ENCODE assay signal across 8 cellular contexts in the genomic region with DNA sequence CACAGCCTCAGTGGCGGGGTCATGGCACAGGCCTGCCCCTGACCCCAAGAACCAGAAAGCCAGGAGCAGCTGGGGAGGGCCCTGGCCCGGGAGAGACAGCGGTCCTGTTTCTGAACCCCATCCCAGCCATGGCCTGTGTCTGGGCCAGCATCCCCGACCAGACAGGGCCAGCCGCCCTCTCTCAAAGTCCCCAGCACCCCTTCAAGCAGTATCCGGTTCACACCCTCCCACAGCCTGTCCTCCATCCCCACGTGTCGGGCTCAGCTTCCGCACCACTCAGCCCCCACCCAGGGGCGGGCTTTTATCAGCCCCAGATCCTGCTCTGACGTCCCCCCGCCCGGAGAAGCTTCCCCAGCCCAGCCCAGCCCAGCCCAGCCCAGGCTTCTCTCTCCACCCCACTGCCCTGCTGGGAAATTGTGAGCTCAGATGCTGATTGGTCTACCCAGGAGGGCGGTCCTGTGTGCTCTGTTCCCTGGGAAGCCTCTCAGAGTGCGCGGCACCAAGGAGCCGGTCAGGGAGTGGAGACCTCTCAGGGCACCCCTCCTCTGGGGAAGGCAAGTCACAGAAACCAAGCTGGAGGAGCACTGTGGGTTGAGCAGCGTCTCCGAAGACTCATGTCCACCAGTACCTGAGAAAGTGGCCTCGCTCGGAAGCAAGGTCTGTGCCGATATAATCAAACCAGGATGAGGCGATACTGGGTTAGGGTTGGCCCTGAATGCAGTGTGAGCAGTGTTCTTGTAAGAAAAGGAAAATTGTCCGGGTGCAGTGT.
A peak's percentile ranks its signal among the peaks of the same experiment; 100 is the strongest.
DNase-seq lines count a peak whose midpoint lies in the region; TF ChIP-seq lines count a peak whose summit lies in the region.

No MANE protein-coding gene starts in this region.

- DNase-seq in LoVo (ENCODE audit: low spot score) (peak; percentile 84), cardiac fibroblast (ENCODE audit: low read depth in 2 of 2) (peak; percentile 91 to 94), inferior parietal cortex (ENCODE audit: extremely low spot score) (peak; percentile 76), NAMALWA (ENCODE audit: low spot score) (no peak), NCI-H1930 (lab: John Stamatoyannopoulos, UW) (no peak)
- DNase-seq in activated CD4-positive, CD25-positive, alpha-beta regulatory T cell treated with anti-CD3 and anti-CD28 coated beads, Interleukin-2, amount 50 U/mL, for 16 hours (ENCODE audit: low read depth, low spot score), result peak; percentile 65
- DNase-seq in stimulated activated CD4-positive, alpha-beta T cell treated with anti-CD3 and anti-CD28 coated beads, Interleukin-12 subunit alpha, Interleukin-12 subunit beta, amount 100 ng/mL, for 24 hours (ENCODE audit: low read depth in 2 of 2), result peak; percentile 73 to 85

- H3K4me3 ChIP-seq in cardiac fibroblast (replicated peaks in 1 of 2; ENCODE audit: low read depth in 2 of 2, low read length in 2 of 2), result peak overlapping the region; percentile 44 to 60

- peak; percentile 5 for TF ChIP-seq CTCF in cardiac fibroblast (IDR thresholded peaks at IDR 0.05; ENCODE audit: low read depth, low read length)

- peak; percentile 31 for TF ChIP-seq POLR2A in GM18526 (IDR thresholded peaks at IDR 0.05; ENCODE audit: extremely low read depth, insufficient read length)

Comparison
In these comparisons a context has a peak if more than half of its experiments do, and no peak if none do; other contexts are left out.
1. DNase-seq: peak in LoVo (single experiment), activated CD4-positive, CD25-positive, alpha-beta regulatory T cell treated with anti-CD3 and anti-CD28 coated beads, Interleukin-2, amount 50 U/mL, for 16 hours (single experiment), cardiac fibroblast (2 of 2), inferior parietal cortex (single experiment) and stimulated activated CD4-positive, alpha-beta T cell treated with anti-CD3 and anti-CD28 coated beads, Interleukin-12 subunit alpha, Interleukin-12 subunit beta, amount 100 ng/mL, for 24 hours (2 of 2); none in NAMALWA (single experiment) and NCI-H1930 (0 of 2).